Comparison of ENCODE assay signal across 25 cellular contexts in genomic region chr3:25583343-25583742, GRCh38.
A peak's percentile ranks its signal among the peaks of the same experiment; 100 is the strongest.
DNase-seq lines count a peak whose midpoint lies in the region; TF ChIP-seq lines count a peak whose summit lies in the region.
"Had no signal": no experiment of that assay in that cellular context is flagged by ENCODE, and none has a peak within 500 bp of the region (broad histone marks: within the 10 kb centered on the region; RNA-seq: fewer than 3 reads in every experiment).

No MANE protein-coding gene starts in this region.

- peaks cover 0 to 5% of the 10 kb centered on the region in 2 donors for H3K9me3 ChIP-seq in neuronal stem cell (replicated peaks in 1 of 2; ENCODE audit: control insufficient read depth in 2 of 2, insufficient read depth in 1 of 2, low read depth in 1 of 2, low read length in 2 of 2)

- H2AK5ac ChIP-seq in neuronal stem cell (ENCODE audit: low read depth, low read length): peak overlapping the region; percentile 65

- BruUV-seq in Calu3 (replicated peaks; lab: Mats Ljungman, UMichigan): no TSS peak

- H3K4me2 ChIP-seq in neuronal stem cell (ENCODE audit: insufficient read depth, low read length, poor library complexity, severe bottlenecking): no peak overlapping the region
- H3K4me2 ChIP-seq: GM23338 had no signal

- CTCF ChIA-PET in Calu3 (lab: Charles Lee): no interaction called here

- H3K27me3 Mint-ChIP-seq in HFFc6 (ENCODE audit: insufficient read depth) (peaks cover 3% of the 10 kb centered on the region), Calu3 (ENCODE audit: unreplicated experiment) (no peaks in the 10 kb centered on the region)

- no peak overlapping the region for H3K4me3 ChIP-seq in neuronal stem cell (ENCODE audit: low read length in 2 of 2)
- H3K4me3 ChIP-seq: GM23338, PC-9, SK-N-MC had no signal

- no peaks in the 10 kb centered on the region for H3K9me3 Mint-ChIP-seq in HFFc6
- H3K9me3 Mint-ChIP-seq in Calu3 (ENCODE audit: low read depth, unreplicated experiment): peaks cover 4% of the 10 kb centered on the region
- H3K9me3 Mint-ChIP-seq: GM23338, H9 had no signal

- H2BK5ac ChIP-seq in neuronal stem cell (ENCODE audit: low read length): no peak overlapping the region

- H3K4me3 Mint-ChIP-seq in HFFc6 (no peak overlapping the region), Calu3 (ENCODE audit: low read depth, unreplicated experiment) (no peak overlapping the region)
- H3K4me3 Mint-ChIP-seq: CD4-positive, alpha-beta memory T cell; GM23338; H9 had no signal

- intact Hi-C loops in Calu3 (cut with micrococcal nuclease; ENCODE audit: unreplicated experiment): no loop called here

- H3K79me1 ChIP-seq in neuronal stem cell (ENCODE audit: low read depth, low read length): no peaks in the 10 kb centered on the region

- H2BK15ac ChIP-seq in neuronal stem cell (ENCODE audit: low read length): no peak overlapping the region

- no peak overlapping the region for H3K4ac ChIP-seq in neuronal stem cell (ENCODE audit: low read length)

- H3K4me1 Mint-ChIP-seq in HFFc6 (ENCODE audit: low read depth): peaks cover 64% of the 10 kb centered on the region
- peaks cover 21% of the 10 kb centered on the region for H3K4me1 Mint-ChIP-seq in Calu3 (ENCODE audit: low read depth, unreplicated experiment)
- H3K4me1 Mint-ChIP-seq: CD4-positive, alpha-beta memory T cell had no signal

- TF ChIP-seq CTCF in HFFc6 (IDR thresholded peaks at IDR 0.05): no peak
- no peak for TF ChIP-seq CTCF in Calu3 (IDR thresholded peaks at IDR 0.05; ENCODE audit: unreplicated experiment)

- H3K23ac ChIP-seq in neuronal stem cell (ENCODE audit: low read depth, low read length, poor library complexity): peak overlapping the region; percentile 8

- DNase-seq in HFFc6 (no peak), RPMI8226 (peak; percentile 8), islet precursor cell (peak; percentile 52), neuronal stem cell (ENCODE audit: low spot score) (no peak), Calu3 (no peak), NCI-H1048 (lab: John Stamatoyannopoulos, UW) (no peak), cerebellar cortex (ENCODE audit: low spot score) (no peak)
- DNase-seq: C1 segment of cervical spinal cord; CD4-positive, alpha-beta memory T cell; COR-L47; H9; Kasumi-1; MV-4-11; NCI-H1105 treated with DMSO at 0.1 percent for 48 hours; NCI-H146; NCI-H1930; NCI-H2107; NCI-H446; NCI-H524 treated with DMSO at 0.1 percent for 48 hours; NCI-H774; PC-9; SHP77 treated with DMSO at 0.1 percent for 48 hours had no signal

- peak overlapping the region; percentile 51 for H3K18ac ChIP-seq in neuronal stem cell (ENCODE audit: low read length)

- H3K27ac Mint-ChIP-seq in HFFc6 (peak overlapping the region; percentile 99), Calu3 (ENCODE audit: unreplicated experiment) (no peak overlapping the region)
- H3K27ac Mint-ChIP-seq: CD4-positive, alpha-beta memory T cell; GM23338; H9 had no signal

- H4K91ac ChIP-seq in neuronal stem cell (ENCODE audit: low read depth, low read length, poor library complexity): no peak overlapping the region

- no peak overlapping the region for H3K14ac ChIP-seq in neuronal stem cell (ENCODE audit: low read length)

- H2AFZ ChIP-seq in neuronal stem cell (ENCODE audit: low read length): no peak overlapping the region
- H2AFZ ChIP-seq: PC-9 had no signal

- H2BK120ac ChIP-seq in neuronal stem cell (ENCODE audit: low read depth, low read length): no peak overlapping the region

- H4K8ac ChIP-seq in neuronal stem cell (ENCODE audit: low read depth, low read length): no peak overlapping the region

- H3K36me3 Mint-ChIP-seq in HFFc6 (ENCODE audit: low read depth) (peaks cover 6% of the 10 kb centered on the region), Calu3 (ENCODE audit: insufficient read depth, unreplicated experiment) (no peaks in the 10 kb centered on the region)
- H3K36me3 Mint-ChIP-seq: CD4-positive, alpha-beta memory T cell had no signal

- H3K27ac ChIP-seq in neuronal stem cell (replicated peaks; ENCODE audit: low read length): no peak overlapping the region
- H3K27ac ChIP-seq: RWPE1, SK-N-MC had no signal

- peaks cover 0 to 2% of the 10 kb centered on the region in 2 donors for H3K4me1 ChIP-seq in neuronal stem cell (ENCODE audit: control insufficient read depth in 2 of 2, insufficient read depth in 1 of 2, low read depth in 1 of 2, low read length in 2 of 2)

- H3K36me3 ChIP-seq in neuronal stem cell (replicated peaks in 1 of 2; ENCODE audit: control insufficient read depth in 2 of 2, insufficient read depth in 2 of 2, low read length in 2 of 2): no peaks in the 10 kb centered on the region

- H3K27me3 ChIP-seq in neuronal stem cell (ENCODE audit: control insufficient read depth in 3 of 3, insufficient read depth in 3 of 3, low read depth in 1 of 3, low read length in 3 of 3): no peaks in the 10 kb centered on the region

- H3K9ac ChIP-seq in neuronal stem cell (ENCODE audit: low read depth, low read length, poor library complexity): no peak overlapping the region

- H2BK12ac ChIP-seq in neuronal stem cell (ENCODE audit: low read length): no peak overlapping the region

- no CpG with 5 or more reads among the region's 10 CpGs for WGBS in neuronal stem cell (ENCODE audit: extremely low coverage in 2 of 2, insufficient read length in 2 of 2, insufficient replicate concordance in 1 of 2), 2 donors

Comparison
In these comparisons a context has a peak if more than half of its experiments do, and no peak if none do; other contexts are left out.
1. DNase-seq: peak in RPMI8226 (single experiment) and islet precursor cell (single experiment); none in HFFc6 (single experiment), neuronal stem cell (single experiment), Calu3 (single experiment), NCI-H1048 (single experiment) and cerebellar cortex (single experiment).